Comparison of ENCODE assay signal across 19 cellular contexts in genomic region chr13:79919109-79919508, GRCh38.
A peak's percentile ranks its signal among the peaks of the same experiment; 100 is the strongest.
DNase-seq lines count a peak whose midpoint lies in the region; ATAC-seq and TF ChIP-seq lines count a peak whose summit lies in the region.
"Had no signal": no experiment of that assay in that cellular context is flagged by ENCODE, and none has a peak within 500 bp of the region (broad histone marks: within the 10 kb centered on the region; RNA-seq: fewer than 3 reads in every experiment).

No MANE protein-coding gene starts in this region.

- peaks cover 37% of the 10 kb centered on the region for H3K4me1 Mint-ChIP-seq in nephron
- H3K4me1 Mint-ChIP-seq in activated T-helper 2 cell treated with anti-CD3 and anti-CD28 coated beads, Interferon-gamma antibody, Interleukin-2, Interleukin-4, amounts not matched to agents 10 μg/mL and 5 μg/mL and 100 μg/mL, durations not matched to agents 14 hours and 24 hours and 36 hours (ENCODE audit: low read depth): no peaks in the 10 kb centered on the region
- H3K4me1 Mint-ChIP-seq in progenitor cell of endocrine pancreas (ENCODE audit: low read depth): peaks cover 2% of the 10 kb centered on the region
- H3K4me1 Mint-ChIP-seq: CD4-positive, CD25-positive, alpha-beta regulatory T cell had no signal

- H3K4me3 Mint-ChIP-seq in nephron (no peak overlapping the region), progenitor cell of endocrine pancreas (ENCODE audit: low read depth) (no peak overlapping the region)
- no peak overlapping the region for H3K4me3 Mint-ChIP-seq in activated T-helper 2 cell treated with anti-CD3 and anti-CD28 coated beads, Interferon-gamma antibody, Interleukin-2, Interleukin-4, amounts not matched to agents 10 μg/mL and 5 μg/mL and 100 μg/mL, durations not matched to agents 14 hours and 24 hours and 36 hours (ENCODE audit: low read depth)
- H3K4me3 Mint-ChIP-seq: CD4-positive, CD25-positive, alpha-beta regulatory T cell had no signal

- H3K36me3 Mint-ChIP-seq in nephron (ENCODE audit: low read depth): peaks cover 19% of the 10 kb centered on the region
- no peaks in the 10 kb centered on the region for H3K36me3 Mint-ChIP-seq in activated T-helper 2 cell treated with anti-CD3 and anti-CD28 coated beads, Interferon-gamma antibody, Interleukin-2, Interleukin-4, amounts not matched to agents 10 μg/mL and 5 μg/mL and 100 μg/mL, durations not matched to agents 14 hours and 24 hours and 36 hours (ENCODE audit: low read depth)
- peaks cover 14% of the 10 kb centered on the region for H3K36me3 Mint-ChIP-seq in progenitor cell of endocrine pancreas (ENCODE audit: insufficient read depth)
- H3K36me3 Mint-ChIP-seq: CD4-positive, CD25-positive, alpha-beta regulatory T cell had no signal

- H3K9ac ChIP-seq in fibroblast of lung (ENCODE audit: insufficient read depth, low read length): no peak overlapping the region
- H3K9ac ChIP-seq: KMS-11 had no signal

- peaks cover 4% of the 10 kb centered on the region for H3K27me3 Mint-ChIP-seq in nephron (ENCODE audit: low read depth)
- H3K27me3 Mint-ChIP-seq in activated T-helper 2 cell treated with anti-CD3 and anti-CD28 coated beads, Interferon-gamma antibody, Interleukin-2, Interleukin-4, amounts not matched to agents 10 μg/mL and 5 μg/mL and 100 μg/mL, durations not matched to agents 14 hours and 24 hours and 36 hours (ENCODE audit: low read depth): no peaks in the 10 kb centered on the region
- H3K27me3 Mint-ChIP-seq in progenitor cell of endocrine pancreas: no peaks in the 10 kb centered on the region
- H3K27me3 Mint-ChIP-seq: CD4-positive, CD25-positive, alpha-beta regulatory T cell had no signal

- H2AFZ ChIP-seq in fibroblast of lung (ENCODE audit: low read length): peak overlapping the region; percentile 45

- intact Hi-C loops in left ventricle myocardium superior (cut with micrococcal nuclease) (no loop called here), Right ventricle myocardium superior (cut with DNase I) (no loop called here)
- intact Hi-C loops in activated T-helper 2 cell treated with anti-CD3 and anti-CD28 coated beads, Interferon-gamma antibody, Interleukin-2, Interleukin-4, amounts not matched to agents 10 μg/mL and 5 μg/mL and 100 μg/mL, durations not matched to agents 14 hours and 24 hours and 36 hours (cut with micrococcal nuclease): no loop called here

- H3K4me2 ChIP-seq in fibroblast of lung (ENCODE audit: extremely low read depth, insufficient read depth, low read length): no peak overlapping the region
- H3K4me2 ChIP-seq: KMS-11 had no signal

- DNase-seq in left ventricle myocardium superior (no peak), Right ventricle myocardium superior (no peak), fibroblast of lung (ENCODE audit: low read depth in 2 of 2) (no peak), NCI-H2171 (lab: John Stamatoyannopoulos, UW) (no peak), HPDE6-E6E7 (ENCODE audit: extremely low spot score) (no peak), progenitor cell of endocrine pancreas (ENCODE audit: low spot score, unreplicated experiment) (no peak)
- no peak for DNase-seq in activated T-helper 2 cell treated with anti-CD3 and anti-CD28 coated beads, Interferon-gamma antibody, Interleukin-2, Interleukin-4, amounts not matched to agents 10 μg/mL and 5 μg/mL and 100 μg/mL, durations not matched to agents 14 hours and 24 hours and 36 hours (ENCODE audit: low spot score)
- DNase-seq: CD4-positive, CD25-positive, alpha-beta regulatory T cell; COR-L47; DMS79; H7; IMR-90; NCI-H2029 treated with DMSO at 0.1 percent for 48 hours; NCI-H2171 treated with DMSO at 0.1 percent for 48 hours; NCI-H446; NCI-H526; SHP77 treated with DMSO at 0.1 percent for 48 hours had no signal

- no peak overlapping the region for H3K27ac ChIP-seq in fibroblast of lung (ENCODE audit: insufficient read depth, low read length)
- H3K27ac ChIP-seq: KMS-11 had no signal

- no peaks in the 10 kb centered on the region for H3K27me3 ChIP-seq in fibroblast of lung (ENCODE audit: control insufficient read depth, insufficient read depth, low read length)

- H3K79me2 ChIP-seq in fibroblast of lung (ENCODE audit: control insufficient read depth, insufficient read depth, low read length): no peaks in the 10 kb centered on the region

- ATAC-seq in left ventricle myocardium superior (peak; percentile 56), Right ventricle myocardium superior (ENCODE audit: poor library complexity) (no peak)

- no peaks in the 10 kb centered on the region for H3K4me1 ChIP-seq in fibroblast of lung (ENCODE audit: control insufficient read depth, extremely low read depth, insufficient read depth, low read length)

- H3K9me3 Mint-ChIP-seq in nephron (peaks cover 29% of the 10 kb centered on the region), progenitor cell of endocrine pancreas (ENCODE audit: low read depth) (peaks cover 24% of the 10 kb centered on the region)
- peaks cover 15% of the 10 kb centered on the region for H3K9me3 Mint-ChIP-seq in activated T-helper 2 cell treated with anti-CD3 and anti-CD28 coated beads, Interferon-gamma antibody, Interleukin-2, Interleukin-4, amounts not matched to agents 10 μg/mL and 5 μg/mL and 100 μg/mL, durations not matched to agents 14 hours and 24 hours and 36 hours

- H3K36me3 ChIP-seq in fibroblast of lung (ENCODE audit: control insufficient read depth, insufficient read depth, low read length): no peaks in the 10 kb centered on the region

- H3K27ac Mint-ChIP-seq in nephron (peak overlapping the region; percentile 47 to 77 (median 74)), progenitor cell of endocrine pancreas (no peak overlapping the region)
- H3K27ac Mint-ChIP-seq in activated T-helper 2 cell treated with anti-CD3 and anti-CD28 coated beads, Interferon-gamma antibody, Interleukin-2, Interleukin-4, amounts not matched to agents 10 μg/mL and 5 μg/mL and 100 μg/mL, durations not matched to agents 14 hours and 24 hours and 36 hours: no peak overlapping the region
- H3K27ac Mint-ChIP-seq: CD4-positive, CD25-positive, alpha-beta regulatory T cell had no signal

- H4K20me1 ChIP-seq in fibroblast of lung (ENCODE audit: control insufficient read depth, extremely low read depth, insufficient read depth, low read length): no peaks in the 10 kb centered on the region

- no peaks in the 10 kb centered on the region for H3K9me3 ChIP-seq in fibroblast of lung (ENCODE audit: control insufficient read depth, insufficient read depth, low read depth, low read length)

- TF ChIP-seq CTCF in fibroblast of lung (conservative IDR thresholded peaks at IDR 0.05 in 1 of 2, IDR thresholded peaks at IDR 0.05 in 1 of 2; ENCODE audit: low read depth in 1 of 2, low read length in 2 of 2) (no peak), nephron (IDR thresholded peaks at IDR 0.05; ENCODE audit: unreplicated experiment in 3 of 3) (no peak), progenitor cell of endocrine pancreas (IDR thresholded peaks at IDR 0.05; ENCODE audit: unreplicated experiment) (no peak)

- no peak overlapping the region for H3K4me3 ChIP-seq in fibroblast of lung (replicated peaks in 1 of 4; ENCODE audit: control extremely low read depth in 1 of 4, insufficient read depth in 1 of 4, low read depth in 3 of 4, low read length in 4 of 4)

Comparison
In these comparisons a context has a peak if more than half of its experiments do, and no peak if none do; other contexts are left out.
1. H3K27ac Mint-ChIP-seq: peak in nephron (3 of 3); none in activated T-helper 2 cell treated with anti-CD3 and anti-CD28 coated beads, Interferon-gamma antibody, Interleukin-2, Interleukin-4, amounts not matched to agents 10 μg/mL and 5 μg/mL and 100 μg/mL, durations not matched to agents 14 hours and 24 hours and 36 hours (single experiment) and progenitor cell of endocrine pancreas (single experiment).